ENCODE assay signal across 8 cellular contexts in the genomic region with DNA sequence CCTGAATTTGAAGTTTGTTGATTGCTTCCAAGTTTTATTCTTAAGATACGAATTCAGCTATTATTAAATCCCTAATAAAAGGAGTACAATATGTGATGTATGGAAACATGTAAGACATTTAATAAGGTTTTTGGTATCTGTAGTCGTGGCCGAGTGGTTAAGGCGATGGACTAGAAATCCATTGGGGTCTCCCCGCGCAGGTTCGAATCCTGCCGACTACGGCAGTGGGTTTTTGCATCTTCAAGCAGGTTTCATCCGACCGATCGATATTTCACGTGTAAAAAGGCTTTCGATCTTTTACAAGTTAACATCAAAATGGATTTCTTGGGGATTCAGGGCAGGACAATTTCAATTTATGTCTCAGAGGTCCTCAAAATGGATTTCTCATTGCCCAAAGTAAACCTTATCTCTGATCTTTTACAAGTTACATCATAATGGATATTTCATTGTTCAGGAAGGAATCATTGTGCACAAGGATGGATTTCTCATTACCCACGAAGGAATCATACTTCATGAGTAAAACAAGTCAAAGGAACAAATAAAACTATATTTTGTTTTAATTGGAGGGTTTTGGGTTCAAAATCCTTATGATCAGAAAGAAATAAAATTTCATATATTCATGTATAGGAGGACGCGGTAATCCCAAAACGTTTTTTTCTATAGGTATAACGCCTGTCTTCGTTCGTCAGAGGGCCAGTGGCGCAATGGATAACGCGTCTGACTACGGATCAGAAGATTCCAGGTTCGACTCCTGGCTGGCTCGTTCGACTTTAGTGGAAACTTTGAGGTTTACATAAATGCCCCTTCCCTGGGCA. TPM values are rescaled to one million over a fixed set of nuclear protein-coding genes. Genes with fewer than 3 reads are reported as not detected.
DNase-seq lines count a peak whose midpoint lies in the region; ATAC-seq and TF ChIP-seq lines count a peak whose summit lies in the region.

No MANE protein-coding gene starts in this region.

- ATAC-seq in SK-N-SH treated with all-trans-retinoic acid at 6 μM for 48 hours, result peak; percentile 65
- ATAC-seq in activated naive CD8-positive, alpha-beta T cell treated with anti-CD3 and anti-CD28 coated beads, Interleukin-2, amount 10 ng/mL, durations not matched to agents 7 days and 5 days (ENCODE audit: low read depth), result peak; percentile 24
- ATAC-seq in thoracic aorta (ENCODE audit: insufficient number of reproducible peaks, low FRiP score, low read depth), result no peak
- ATAC-seq in GM18861 (IDR thresholded peaks at IDR 0.05; ENCODE audit: unreplicated experiment), result no peak

- H3K4me3 ChIP-seq in Jurkat, Clone E6-1 (ENCODE audit: low read length), result peak overlapping the region; percentile 53
- peak overlapping the region; percentile 29 for H3K4me3 ChIP-seq in thoracic aorta

- peaks cover 31% of the 10 kb centered on the region for H3K27me3 Mint-ChIP-seq in activated naive CD8-positive, alpha-beta T cell treated with anti-CD3 and anti-CD28 coated beads, Interleukin-2, amount 10 ng/mL, durations not matched to agents 7 days and 5 days

- H3K4me3 Mint-ChIP-seq in activated naive CD8-positive, alpha-beta T cell treated with anti-CD3 and anti-CD28 coated beads, Interleukin-2, amount 10 ng/mL, durations not matched to agents 7 days and 5 days, result peak overlapping the region; percentile 82

- H3K27ac ChIP-seq in thoracic aorta, result no peak overlapping the region

- POLR2A ChIA-PET in activated naive CD8-positive, alpha-beta T cell treated with anti-CD3 and anti-CD28 coated beads, Interleukin-2, amount 10 ng/mL, durations not matched to agents 7 days and 5 days (lab: Charles Lee), result interaction anchor here (1.1 kb wide), 1 partner anchor 93 kb away, joined by 4 read pairs; a partner anchor contains a TSS

- H3K9me3 Mint-ChIP-seq in activated naive CD8-positive, alpha-beta T cell treated with anti-CD3 and anti-CD28 coated beads, Interleukin-2, amount 10 ng/mL, durations not matched to agents 7 days and 5 days, result no peaks in the 10 kb centered on the region

- H3K36me3 Mint-ChIP-seq in activated naive CD8-positive, alpha-beta T cell treated with anti-CD3 and anti-CD28 coated beads, Interleukin-2, amount 10 ng/mL, durations not matched to agents 7 days and 5 days, result peaks cover 1% of the 10 kb centered on the region

- no peaks in the 10 kb centered on the region for H3K36me3 ChIP-seq in thoracic aorta

- peak; percentile 92 for DNase-seq in DMS53 treated with DMSO at 0.1 percent for 48 hours (lab: John Stamatoyannopoulos, UW; ENCODE audit: unreplicated experiment)
- no peak for DNase-seq in Jurkat, Clone E6-1 (ENCODE audit: low read depth, low spot score)
- peak; percentile 67 for DNase-seq in activated naive CD8-positive, alpha-beta T cell treated with anti-CD3 and anti-CD28 coated beads, Interleukin-2, amount 10 ng/mL, durations not matched to agents 7 days and 5 days
- DNase-seq in kidney tubule cell (ENCODE audit: low spot score), result peak; percentile 88
- no peak for DNase-seq in thoracic aorta (ENCODE audit: low spot score)
- DNase-seq in T1000 (lab: John Stamatoyannopoulos, UW), result no peak

- H3K9me3 ChIP-seq in thoracic aorta, result no peaks in the 10 kb centered on the region

- no peaks in the 10 kb centered on the region for H3K4me1 ChIP-seq in thoracic aorta (ENCODE audit: control insufficient read depth in 1 of 2, low read depth in 2 of 2)

- TF ChIP-seq CTCF in thoracic aorta (IDR thresholded peaks at IDR 0.05), result no peak

- peaks cover 36% of the 10 kb centered on the region for H3K27me3 ChIP-seq in thoracic aorta (replicated peaks; ENCODE audit: insufficient read depth)

- H3K4me1 Mint-ChIP-seq in activated naive CD8-positive, alpha-beta T cell treated with anti-CD3 and anti-CD28 coated beads, Interleukin-2, amount 10 ng/mL, durations not matched to agents 7 days and 5 days, result peaks cover 52% of the 10 kb centered on the region

- peak overlapping the region; percentile 60 for H3K27ac Mint-ChIP-seq in activated naive CD8-positive, alpha-beta T cell treated with anti-CD3 and anti-CD28 coated beads, Interleukin-2, amount 10 ng/mL, durations not matched to agents 7 days and 5 days

TF ChIP-seq in SK-N-SH treated with all-trans-retinoic acid at 6 μM for 48 hours, 23 proteins besides CTCF, POLR2A, EP300 and RAD21:
- TF ChIP-seq RARB (CRISPR knock-in tag; IDR thresholded peaks at IDR 0.05) (no peak), GLIS3 (CRISPR knock-in tag; IDR thresholded peaks at IDR 0.05) (0 out of 2 replicates have a peak, but pooled peaks have one; percentile 27), ZNF70 (CRISPR knock-in tag; IDR thresholded peaks at IDR 0.05) (0 out of 2 replicates have a peak, but pooled peaks have one; percentile 17), CSDC2 (CRISPR knock-in tag; IDR thresholded peaks at IDR 0.05) (0 out of 2 replicates have a peak, but pooled peaks have one; percentile 38), ZFP3 (CRISPR knock-in tag; IDR thresholded peaks at IDR 0.05) (peak; percentile 37; the same call in 1 of the 2 replicates), ZFP30 (CRISPR knock-in tag; IDR thresholded peaks at IDR 0.05) (no peak)
- TF ChIP-seq, protein P1, sequence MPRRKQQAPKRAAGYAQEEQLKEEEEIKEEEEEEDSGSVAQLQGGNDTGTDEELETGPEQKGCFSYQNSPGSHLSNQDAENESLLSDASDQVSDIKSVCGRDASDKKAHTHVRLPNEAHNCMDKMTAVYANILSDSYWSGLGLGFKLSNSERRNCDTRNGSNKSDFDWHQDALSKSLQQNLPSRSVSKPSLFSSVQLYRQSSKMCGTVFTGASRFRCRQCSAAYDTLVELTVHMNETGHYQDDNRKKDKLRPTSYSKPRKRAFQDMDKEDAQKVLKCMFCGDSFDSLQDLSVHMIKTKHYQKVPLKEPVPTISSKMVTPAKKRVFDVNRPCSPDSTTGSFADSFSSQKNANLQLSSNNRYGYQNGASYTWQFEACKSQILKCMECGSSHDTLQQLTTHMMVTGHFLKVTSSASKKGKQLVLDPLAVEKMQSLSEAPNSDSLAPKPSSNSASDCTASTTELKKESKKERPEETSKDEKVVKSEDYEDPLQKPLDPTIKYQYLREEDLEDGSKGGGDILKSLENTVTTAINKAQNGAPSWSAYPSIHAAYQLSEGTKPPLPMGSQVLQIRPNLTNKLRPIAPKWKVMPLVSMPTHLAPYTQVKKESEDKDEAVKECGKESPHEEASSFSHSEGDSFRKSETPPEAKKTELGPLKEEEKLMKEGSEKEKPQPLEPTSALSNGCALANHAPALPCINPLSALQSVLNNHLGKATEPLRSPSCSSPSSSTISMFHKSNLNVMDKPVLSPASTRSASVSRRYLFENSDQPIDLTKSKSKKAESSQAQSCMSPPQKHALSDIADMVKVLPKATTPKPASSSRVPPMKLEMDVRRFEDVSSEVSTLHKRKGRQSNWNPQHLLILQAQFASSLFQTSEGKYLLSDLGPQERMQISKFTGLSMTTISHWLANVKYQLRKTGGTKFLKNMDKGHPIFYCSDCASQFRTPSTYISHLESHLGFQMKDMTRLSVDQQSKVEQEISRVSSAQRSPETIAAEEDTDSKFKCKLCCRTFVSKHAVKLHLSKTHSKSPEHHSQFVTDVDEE (CRISPR knock-in tag; IDR thresholded peaks at IDR 0.05), result 0 out of 2 replicates have a peak, but pooled peaks have one; percentile 51

RNA-seq across cellular contexts. Expression of a gene that starts 37.3 kb away (rescaled TPM):
- polyA plus RNA-seq in Jurkat, Clone E6-1 (2012; ENCODE audit: insufficient read depth, insufficient read length), result 37.9 TPM
- total RNA-seq in activated naive CD8-positive, alpha-beta T cell treated with anti-CD3 and anti-CD28 coated beads, Interleukin-2, amount 10 ng/mL, durations not matched to agents 7 days and 5 days, result 100 to 1,000 TPM; 102 to 122 TPM
- 10 to 100 TPM; 11.4 to 21.2 TPM for total RNA-seq in thoracic aorta

RNA-seq across cellular contexts. Expression of a gene that starts 55.3 kb away (rescaled TPM):
- 12.2 TPM for polyA plus RNA-seq in Jurkat, Clone E6-1 (2012; ENCODE audit: insufficient read depth, insufficient read length)
- total RNA-seq in activated naive CD8-positive, alpha-beta T cell treated with anti-CD3 and anti-CD28 coated beads, Interleukin-2, amount 10 ng/mL, durations not matched to agents 7 days and 5 days, result 10 to 100 TPM; 20.5 to 27.9 TPM
- total RNA-seq in thoracic aorta, result 10 to 100 TPM; 18.8 to 26.1 TPM

Comparison
In these comparisons a context has a peak if more than half of its experiments do, and no peak if none do; other contexts are left out.
1. DNase-seq: peak in DMS53 treated with DMSO at 0.1 percent for 48 hours (single experiment), activated naive CD8-positive, alpha-beta T cell treated with anti-CD3 and anti-CD28 coated beads, Interleukin-2, amount 10 ng/mL, durations not matched to agents 7 days and 5 days (single experiment) and kidney tubule cell (single experiment); none in Jurkat, Clone E6-1 (single experiment), thoracic aorta (single experiment) and T1000 (single experiment).
2. ATAC-seq: peak in SK-N-SH treated with all-trans-retinoic acid at 6 μM for 48 hours (single experiment) and activated naive CD8-positive, alpha-beta T cell treated with anti-CD3 and anti-CD28 coated beads, Interleukin-2, amount 10 ng/mL, durations not matched to agents 7 days and 5 days (single experiment); none in thoracic aorta (single experiment) and GM18861 (single experiment).
3. RNA of a gene that starts 37.3 kb away (total RNA-seq): 102 to 122 TPM in activated naive CD8-positive, alpha-beta T cell treated with anti-CD3 and anti-CD28 coated beads, Interleukin-2, amount 10 ng/mL, durations not matched to agents 7 days and 5 days; 11.4 to 21.2 TPM in thoracic aorta; every median in the first group is over 4 times any median in the second.